17 cellular contexts compared by ENCODE assay signal in genomic region chrX:13293700-13294099, GRCh38. TPM values are rescaled to one million over a fixed set of nuclear protein-coding genes. Genes with fewer than 3 reads are reported as not detected.
DNase-seq lines count a peak whose midpoint lies in the region; ATAC-seq and TF ChIP-seq lines count a peak whose summit lies in the region.
"Had no signal": no experiment of that assay in that cellular context is flagged by ENCODE, and none has a peak within 500 bp of the region (broad histone marks: within the 10 kb centered on the region; RNA-seq: fewer than 3 reads in every experiment).

No MANE protein-coding gene starts in this region.

- no peak for TF ChIP-seq CTCF in MCF 10A (IDR thresholded peaks at IDR 0.05; ENCODE audit: unreplicated experiment)
- TF ChIP-seq CTCF in breast epithelium (IDR thresholded peaks at IDR 0.05), result no peak
- TF ChIP-seq CTCF in lower lobe of right lung (IDR thresholded peaks at IDR 0.05), result no peak
- no peak for TF ChIP-seq CTCF in vagina (IDR thresholded peaks at IDR 0.05)

- no TSS peak for BruUV-seq in MCF 10A (replicated peaks; lab: Mats Ljungman, UMichigan)

- no peaks in the 10 kb centered on the region for H3K36me3 Mint-ChIP-seq in MCF 10A (ENCODE audit: insufficient read depth, unreplicated experiment)

- H3K4me3 ChIP-seq in breast epithelium (peak overlapping the region in 1 of 3 donors; percentile 7), lower lobe of right lung (no peak overlapping the region), vagina (no peak overlapping the region)
- H3K4me3 ChIP-seq: GM23248, ovary, tibial nerve had no signal

- peak overlapping the region; percentile 68 for H3K27ac Mint-ChIP-seq in MCF 10A (ENCODE audit: low read depth, unreplicated experiment)
- H3K27ac Mint-ChIP-seq: activated CD8-positive, alpha-beta T cell treated with anti-CD3 and anti-CD28 coated beads for 36 hours; activated naive CD4-positive, alpha-beta T cell treated with anti-CD3 and anti-CD28 coated beads for 36 hours had no signal

- peak; percentile 82 for ATAC-seq in esophagus mucosa
- no peak for ATAC-seq in lower lobe of right lung
- no peak for ATAC-seq in HG03045 (IDR thresholded peaks at IDR 0.05; ENCODE audit: unreplicated experiment)
- ATAC-seq: activated CD8-positive, alpha-beta T cell treated with anti-CD3 and anti-CD28 coated beads for 36 hours had no signal

- H3K4me1 ChIP-seq in breast epithelium (no peaks in the 10 kb centered on the region), lower lobe of right lung (no peaks in the 10 kb centered on the region), vagina (no peaks in the 10 kb centered on the region)
- H3K4me1 ChIP-seq: tibial nerve had no signal

- CTCF ChIA-PET in MCF 10A (lab: Yijun Ruan, JAX), result interaction anchor here (0.9 kb wide), 1 partner anchor 347 kb away, joined by 6 read pairs; no protein-coding TSS in a partner anchor

- POLR2A ChIA-PET in MCF 10A (lab: Yijun Ruan, JAX), result interaction anchor here (0.5 to 1.2 kb wide), 4 partner anchors 181 to 537 kb away, joined by 3 to 4 read pairs (median 3); no protein-coding TSS in a partner anchor

- TF ChIP-seq POLR2A in breast epithelium (IDR thresholded peaks at IDR 0.05) (no peak), vagina (IDR thresholded peaks at IDR 0.05) (no peak)

- H3K27ac ChIP-seq in breast epithelium, result no peak overlapping the region
- no peak overlapping the region for H3K27ac ChIP-seq in lower lobe of right lung
- H3K27ac ChIP-seq in vagina, result no peak overlapping the region
- H3K27ac ChIP-seq: GM23248, ovary, tibial nerve had no signal

- peak; percentile 87 for DNase-seq in MCF 10A (ENCODE audit: unreplicated experiment)
- no peak for DNase-seq in breast epithelium (ENCODE audit: low spot score in 2 of 2)
- peak; percentile 43 for DNase-seq in NCI-H526 treated with DMSO at 0.1 percent for 48 hours (lab: John Stamatoyannopoulos, UW)
- DNase-seq in lower lobe of right lung, result no peak
- DNase-seq in vagina (ENCODE audit: extremely low spot score in 2 of 2), result no peak
- DNase-seq in DMS79 (lab: John Stamatoyannopoulos, UW), result no peak
- DNase-seq: activated CD8-positive, alpha-beta T cell treated with anti-CD3 and anti-CD28 coated beads for 36 hours; activated naive CD4-positive, alpha-beta T cell treated with anti-CD3 and anti-CD28 coated beads for 36 hours; central memory CD4-positive, alpha-beta T cell; GM23248; NCI-H187 treated with DMSO at 0.1 percent for 48 hours; ovary; stimulated activated CD4-positive, alpha-beta T cell treated with anti-CD3 and anti-CD28 coated beads, Interleukin-15, amount 100 ng/mL, for 24 hours had no signal

- H3K4me1 Mint-ChIP-seq in MCF 10A (ENCODE audit: insufficient read depth, unreplicated experiment), result peaks cover 12% of the 10 kb centered on the region

- intact Hi-C loops in MCF 10A (cut with micrococcal nuclease) (no loop called here), breast epithelium (cut with DNase I; ENCODE audit: low total_unique reads) (no loop called here), lower lobe of right lung (cut with DNase I) (no loop called here), vagina (cut with DNase I) (no loop called here)

- H3K9me3 ChIP-seq in breast epithelium, result no peaks in the 10 kb centered on the region
- no peaks in the 10 kb centered on the region for H3K9me3 ChIP-seq in lower lobe of right lung
- no peaks in the 10 kb centered on the region for H3K9me3 ChIP-seq in vagina
- H3K9me3 ChIP-seq: ovary, tibial nerve had no signal

- H3K27me3 Mint-ChIP-seq in MCF 10A (ENCODE audit: insufficient read depth, unreplicated experiment), result peaks cover 10% of the 10 kb centered on the region
- H3K27me3 Mint-ChIP-seq: activated CD8-positive, alpha-beta T cell treated with anti-CD3 and anti-CD28 coated beads for 36 hours had no signal

- no peaks in the 10 kb centered on the region for H3K36me3 ChIP-seq in breast epithelium
- no peaks in the 10 kb centered on the region for H3K36me3 ChIP-seq in lower lobe of right lung
- no peaks in the 10 kb centered on the region for H3K36me3 ChIP-seq in vagina
- H3K36me3 ChIP-seq: ovary, tibial nerve had no signal

- H3K4me3 Mint-ChIP-seq in MCF 10A (ENCODE audit: unreplicated experiment), result peak overlapping the region; percentile 49
- H3K4me3 Mint-ChIP-seq: activated CD8-positive, alpha-beta T cell treated with anti-CD3 and anti-CD28 coated beads for 36 hours; activated naive CD4-positive, alpha-beta T cell treated with anti-CD3 and anti-CD28 coated beads for 36 hours had no signal

- H3K27me3 ChIP-seq in breast epithelium (peaks cover 0 to 20% of the 10 kb centered on the region in 2 donors), lower lobe of right lung (ENCODE audit: low read depth) (no peaks in the 10 kb centered on the region), vagina (no peaks in the 10 kb centered on the region)
- H3K27me3 ChIP-seq: ovary had no signal

- no peaks in the 10 kb centered on the region for H3K9me3 Mint-ChIP-seq in MCF 10A (ENCODE audit: unreplicated experiment)
- H3K9me3 Mint-ChIP-seq: activated CD8-positive, alpha-beta T cell treated with anti-CD3 and anti-CD28 coated beads for 36 hours; activated naive CD4-positive, alpha-beta T cell treated with anti-CD3 and anti-CD28 coated beads for 36 hours had no signal

RNA-seq across cellular contexts. Expression of gene ATXN3L, which starts 26.2 kb away (rescaled TPM):
- not detected in 2 replicates for total RNA-seq in MCF 10A (2022)
- total RNA-seq in breast epithelium, result not detected
- total RNA-seq in esophagus mucosa, result not detected
- total RNA-seq in lower lobe of right lung, result not detected
- not detected for total RNA-seq in vagina
- total RNA-seq: activated CD8-positive, alpha-beta T cell treated with anti-CD3 and anti-CD28 coated beads for 36 hours; activated naive CD4-positive, alpha-beta T cell treated with anti-CD3 and anti-CD28 coated beads for 36 hours; GM23248; HT1080; ovary; tibial nerve had no signal

Comparison
In these comparisons a context has a peak if more than half of its experiments do, and no peak if none do; other contexts are left out.
1. DNase-seq: peak in MCF 10A (single experiment) and NCI-H526 treated with DMSO at 0.1 percent for 48 hours (single experiment); none in breast epithelium (0 of 2), lower lobe of right lung (single experiment), vagina (0 of 2) and DMS79 (single experiment).